ENCODE assay signal across 16 cellular contexts in the genomic region with DNA sequence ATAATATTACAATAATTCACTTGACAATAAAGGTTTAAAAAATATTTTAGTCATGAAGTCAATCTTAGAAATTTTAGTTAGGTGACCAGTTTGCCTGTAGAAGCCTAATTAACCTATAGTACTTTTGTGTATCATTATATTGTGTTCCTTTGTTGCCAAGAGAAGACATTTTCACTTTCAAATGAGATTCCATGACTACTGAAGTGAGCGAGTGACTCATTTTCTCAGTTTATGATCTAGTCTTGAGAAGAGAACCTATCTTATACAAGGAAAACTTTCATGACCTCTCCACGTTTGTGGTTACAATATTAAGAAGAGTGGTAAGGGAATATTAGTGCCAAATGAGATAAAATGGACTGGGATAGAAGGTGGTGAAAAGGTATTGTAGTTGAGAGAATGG.
A peak's percentile ranks its signal among the peaks of the same experiment; 100 is the strongest.
DNase-seq lines count a peak whose midpoint lies in the region; ATAC-seq and TF ChIP-seq lines count a peak whose summit lies in the region.
"Had no signal": no experiment of that assay in that cellular context is flagged by ENCODE, and none has a peak within 500 bp of the region (broad histone marks: within the 10 kb centered on the region; RNA-seq: fewer than 3 reads in every experiment).

No MANE protein-coding gene starts in this region.

- BruUV-seq in mammary epithelial cell (replicated peaks; lab: Mats Ljungman, UMichigan), result no TSS peak

- WGBS in mammary epithelial cell (ENCODE audit: low coverage, missing lambda C conversion rate), result 50% methylated on average over 2 of the region's 2 CpGs

- dilution Hi-C loops in mammary epithelial cell (cut with HindIII; ENCODE audit: low sequenced_read_pairs), result no loop called here

- H3K4me1 ChIP-seq in mammary epithelial cell (ENCODE audit: insufficient read depth, low read length) (no peaks in the 10 kb centered on the region), breast epithelium (no peaks in the 10 kb centered on the region)
- H3K4me1 ChIP-seq: BLaER1 treated with 17β-estradiol and CSF1 and Interleukin-3, amounts not matched to agents 10 nM and 100 nM had no signal

- H3K9me3 ChIP-seq in mammary epithelial cell (replicated peaks; ENCODE audit: insufficient read depth, low read length) (no peaks in the 10 kb centered on the region), breast epithelium (no peaks in the 10 kb centered on the region)
- H3K9me3 ChIP-seq: BLaER1 treated with 17β-estradiol and CSF1 and Interleukin-3, amounts not matched to agents 10 nM and 100 nM had no signal

- H3K9ac ChIP-seq in mammary epithelial cell (ENCODE audit: insufficient read depth, low read length), result no peak overlapping the region
- H3K9ac ChIP-seq: BLaER1 treated with 17β-estradiol and CSF1 and Interleukin-3, amounts not matched to agents 10 nM and 100 nM; GM23248 had no signal

- intact Hi-C loops in mammary epithelial cell (cut with micrococcal nuclease), result no loop called here
- intact Hi-C loops in breast epithelium (cut with DNase I; ENCODE audit: low total_unique reads), result no loop called here

- in situ Hi-C loops in mammary epithelial cell (cut with MboI; ENCODE audit: low sequenced_read_pairs in 2 of 2), result no loop called here

- no peak for ATAC-seq in GM21786 (IDR thresholded peaks at IDR 0.05; ENCODE audit: unreplicated experiment)
- ATAC-seq: HCT116, K562 had no signal

- H3K27ac ChIP-seq in mammary epithelial cell (ENCODE audit: insufficient read depth, low read depth, low read length) (no peak overlapping the region), breast epithelium (no peak overlapping the region)
- H3K27ac ChIP-seq: 22Rv1; BLaER1 treated with 17β-estradiol and CSF1 and Interleukin-3, amounts not matched to agents 10 nM and 100 nM; GM23248 had no signal

- H3K4me3 ChIP-seq in mammary epithelial cell (replicated peaks in 1 of 3; ENCODE audit: insufficient read depth in 1 of 3, low read depth in 2 of 3, low read length in 3 of 3) (no peak overlapping the region), breast epithelium (no peak overlapping the region), epithelial cell of esophagus (ENCODE audit: low read length) (no peak overlapping the region)
- H3K4me3 ChIP-seq: BLaER1 treated with 17β-estradiol and CSF1 and Interleukin-3, amounts not matched to agents 10 nM and 100 nM; GM23248; K562 had no signal

- DNase-seq in mammary epithelial cell (peak; percentile 4), breast epithelium (ENCODE audit: low spot score in 2 of 2) (no peak), epithelial cell of esophagus (ENCODE audit: low read depth) (peak; percentile 2), kidney tubule cell (ENCODE audit: low spot score) (peak; percentile 90), inferior parietal cortex (ENCODE audit: extremely low spot score) (no peak), NOMO-1 treated with DMSO at 0.1 percent for 48 hours (lab: John Stamatoyannopoulos, UW; ENCODE audit: unreplicated experiment) (no peak)
- DNase-seq in central memory CD4-positive, alpha-beta T cell, result no peak
- DNase-seq: Calu3; CD4-positive, CD25-positive, alpha-beta regulatory T cell; DMS 273 treated with DMSO at 0.1 percent for 48 hours; GM23248 had no signal

- H2AFZ ChIP-seq in mammary epithelial cell (ENCODE audit: low read depth, low read length), result no peak overlapping the region
- H2AFZ ChIP-seq: GM23248 had no signal

- H3K27me3 ChIP-seq in mammary epithelial cell (ENCODE audit: insufficient read depth, low read length) (no peaks in the 10 kb centered on the region), breast epithelium (no peaks in the 10 kb centered on the region)
- H3K27me3 ChIP-seq: BLaER1 treated with 17β-estradiol and CSF1 and Interleukin-3, amounts not matched to agents 10 nM and 100 nM had no signal

- no peak for TF ChIP-seq POLR2A in breast epithelium (IDR thresholded peaks at IDR 0.05)

- H3K79me2 ChIP-seq in mammary epithelial cell (ENCODE audit: insufficient read depth, low read length), result no peaks in the 10 kb centered on the region

- H3K36me3 ChIP-seq in mammary epithelial cell (ENCODE audit: insufficient read depth, low read length), result no peaks in the 10 kb centered on the region
- H3K36me3 ChIP-seq in breast epithelium, result no peaks in the 10 kb centered on the region
- H3K36me3 ChIP-seq: BLaER1 treated with 17β-estradiol and CSF1 and Interleukin-3, amounts not matched to agents 10 nM and 100 nM had no signal

- CTCF ChIA-PET in mammary epithelial cell (lab: Charles Lee; ENCODE audit: low non-redundant PET), result no interaction called here

- TF ChIP-seq CTCF in mammary epithelial cell (conservative IDR thresholded peaks at IDR 0.05 in 1 of 2, IDR thresholded peaks at IDR 0.05 in 1 of 2; ENCODE audit: extremely low read depth in 1 of 2, insufficient read depth in 1 of 2, low read depth in 1 of 2, low read length in 2 of 2) (no peak), breast epithelium (IDR thresholded peaks at IDR 0.05) (no peak), epithelial cell of esophagus (IDR thresholded peaks at IDR 0.05; ENCODE audit: insufficient read depth, low read depth, low read length, missing control alignments) (no peak)

- no peaks in the 10 kb centered on the region for H4K20me1 ChIP-seq in mammary epithelial cell (ENCODE audit: insufficient read depth, low read length)
- H4K20me1 ChIP-seq: BLaER1 treated with 17β-estradiol and CSF1 and Interleukin-3, amounts not matched to agents 10 nM and 100 nM had no signal

- no peak overlapping the region for H3K4me2 ChIP-seq in mammary epithelial cell (ENCODE audit: insufficient read depth, low read depth, low read length)
- H3K4me2 ChIP-seq: BLaER1 treated with 17β-estradiol and CSF1 and Interleukin-3, amounts not matched to agents 10 nM and 100 nM had no signal

Comparison
In these comparisons a context has a peak if more than half of its experiments do, and no peak if none do; other contexts are left out.
1. DNase-seq: peak in mammary epithelial cell (single experiment), epithelial cell of esophagus (single experiment) and kidney tubule cell (single experiment); none in breast epithelium (0 of 2), inferior parietal cortex (single experiment), NOMO-1 treated with DMSO at 0.1 percent for 48 hours (single experiment) and central memory CD4-positive, alpha-beta T cell (single experiment).